14 cellular contexts compared by ENCODE assay signal in the genomic region with DNA sequence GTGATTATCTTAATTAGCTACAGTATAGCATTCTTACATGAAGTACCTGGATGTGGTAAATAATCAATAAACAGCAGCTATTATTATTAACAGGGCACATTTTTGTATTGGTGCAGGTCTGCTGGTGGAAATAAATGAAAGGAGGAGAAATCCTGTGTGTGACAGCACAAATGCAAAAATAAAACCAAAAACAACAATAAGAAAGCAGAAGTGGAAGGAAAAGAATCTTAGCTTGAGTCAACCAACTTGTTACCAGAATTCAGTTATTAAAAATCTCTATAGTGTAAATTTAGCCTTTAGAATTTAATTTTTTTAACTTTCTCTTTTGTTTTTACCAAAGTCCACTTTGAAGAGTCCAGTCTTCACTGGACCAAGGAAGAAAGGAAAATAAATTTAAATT.
DNase-seq lines count a peak whose midpoint lies in the region; ATAC-seq, FAIRE-seq and TF ChIP-seq lines count a peak whose summit lies in the region.
"Had no signal": no experiment of that assay in that cellular context is flagged by ENCODE, and none has a peak within 500 bp of the region (broad histone marks: within the 10 kb centered on the region; RNA-seq: fewer than 3 reads in every experiment).

No MANE protein-coding gene starts in this region.

- no peaks in the 10 kb centered on the region for H4K20me1 ChIP-seq in OCI-LY3 (ENCODE audit: insufficient read depth, low read length)

- H3K4me3 ChIP-seq in OCI-LY3 (ENCODE audit: low read length), result peak overlapping the region; percentile 28
- H3K4me3 ChIP-seq: dorsolateral prefrontal cortex, spleen had no signal

- H3K9ac ChIP-seq in OCI-LY3 (ENCODE audit: low read length), result 0 out of 2 replicates have a peak overlapping the region, but pooled peaks have one; percentile 13

- peaks cover 29% of the 10 kb centered on the region for H3K27me3 ChIP-seq in OCI-LY3 (ENCODE audit: low read depth, low read length)
- H3K27me3 ChIP-seq: spleen had no signal

- H3K9me3 ChIP-seq in OCI-LY3 (ENCODE audit: insufficient read depth, low read length), result no peaks in the 10 kb centered on the region
- H3K9me3 ChIP-seq: spleen had no signal

- DNase-seq in GM20000 (ENCODE audit: low spot score) (peak; percentile 32), urothelium cell line (ENCODE audit: low spot score) (no peak), ACHN (no peak), GM10266 (ENCODE audit: extremely low spot score) (no peak)
- DNase-seq: activated naive CD4-positive, alpha-beta T cell; dorsolateral prefrontal cortex; NCI-H524 treated with DMSO at 0.1 percent for 48 hours; spleen had no signal

- no peak for TF ChIP-seq POLR2A in GM18505 (IDR thresholded peaks at IDR 0.05; ENCODE audit: borderline replicate concordance, extremely low read depth, insufficient read depth, insufficient read length)

- no peaks in the 10 kb centered on the region for H3K79me2 ChIP-seq in OCI-LY3 (ENCODE audit: low read length)

- TF ChIP-seq CTCF in GM20000 (IDR thresholded peaks at IDR 0.05; ENCODE audit: extremely low read depth, missing control alignments), result no peak
- no peak for TF ChIP-seq CTCF in OCI-LY3 (IDR thresholded peaks at IDR 0.05; ENCODE audit: low read depth, low read length)
- no peak for TF ChIP-seq CTCF in GM10266 (IDR thresholded peaks at IDR 0.05; ENCODE audit: control insufficient read depth, insufficient read depth, low read depth, missing control alignments)

- no peak for FAIRE-seq in urothelium cell line (lab: Jason Lieb, UNC)

- H2AFZ ChIP-seq in OCI-LY3 (ENCODE audit: low read depth, low read length), result no peak overlapping the region

- H3K4me2 ChIP-seq in OCI-LY3 (ENCODE audit: low read length), result peak overlapping the region; percentile 73

- peak; percentile 42 for ATAC-seq in GM18505 (IDR thresholded peaks at IDR 0.05; ENCODE audit: unreplicated experiment)
- ATAC-seq in HG02852 (IDR thresholded peaks at IDR 0.05; ENCODE audit: unreplicated experiment), result peak; percentile 53
- no peak for ATAC-seq in GM18873 (IDR thresholded peaks at IDR 0.05; ENCODE audit: low FRiP score, unreplicated experiment)
- ATAC-seq: left lobe of liver, Panc1 had no signal

- H3K36me3 ChIP-seq in OCI-LY3 (replicated peaks; ENCODE audit: low read depth, low read length), result no peaks in the 10 kb centered on the region
- H3K36me3 ChIP-seq: spleen had no signal

- in situ Hi-C loops in ACHN (cut with HindIII; ENCODE audit: low pct_ligation_motif_present, low pct_unique_long_range_greater_than_20kb, low sequenced_read_pairs), result no loop called here

- peaks cover 39% of the 10 kb centered on the region for H3K4me1 ChIP-seq in OCI-LY3 (ENCODE audit: low read length)

- no peak overlapping the region for H3K27ac ChIP-seq in OCI-LY3 (ENCODE audit: low read length)
- H3K27ac ChIP-seq: dorsolateral prefrontal cortex had no signal
